In the genomic region with DNA sequence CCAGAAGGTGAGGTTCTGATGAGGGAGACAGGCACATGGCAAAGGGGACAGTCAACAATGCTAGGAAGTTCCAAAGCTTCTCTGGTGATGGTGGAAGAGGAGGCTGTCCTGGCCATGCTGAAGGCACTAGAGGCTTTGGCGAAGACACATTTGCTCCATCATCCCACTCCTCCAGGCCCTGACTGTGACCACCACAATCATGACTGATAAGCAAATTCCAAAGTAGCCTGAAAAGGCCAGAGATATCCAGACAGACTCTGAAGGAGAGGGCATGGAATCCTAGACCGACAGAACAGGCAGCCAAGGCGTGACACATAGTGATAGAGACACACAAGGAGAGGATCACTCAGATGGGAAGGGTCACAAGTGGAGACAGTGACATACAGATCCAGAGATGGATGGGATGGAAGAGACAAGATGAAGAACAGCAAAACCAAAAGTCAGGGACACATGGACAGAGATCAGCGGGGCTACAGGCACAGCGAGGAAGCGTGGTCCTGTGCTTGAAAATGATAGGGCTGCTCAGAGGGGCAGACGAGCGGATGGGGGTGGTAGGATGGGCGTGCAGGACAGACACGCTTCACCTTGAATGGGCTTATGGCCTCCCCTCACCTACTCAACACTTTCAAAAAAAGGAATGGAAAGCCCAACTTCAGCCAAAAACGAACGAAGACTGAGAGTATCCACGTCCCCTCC, we compare ENCODE assay signal across 9 cellular contexts. TPM values are rescaled to one million over a fixed set of nuclear protein-coding genes. Genes with fewer than 3 reads are reported as not detected.
DNase-seq lines count a peak whose midpoint lies in the region; ATAC-seq and TF ChIP-seq lines count a peak whose summit lies in the region.
"Had no signal": no experiment of that assay in that cellular context is flagged by ENCODE, and none has a peak within 500 bp of the region (broad histone marks: within the 10 kb centered on the region; RNA-seq: fewer than 3 reads in every experiment).

No MANE protein-coding gene starts in this region.

- H3K4me1 ChIP-seq in heart left ventricle, result peaks cover 0 to 28% (median 15%) of the 10 kb centered on the region in 12 donors
- peaks cover 40% of the 10 kb centered on the region for H3K4me1 ChIP-seq in mesodermal cell (ENCODE audit: control insufficient read depth, insufficient read depth, low read length, poor library complexity, severe bottlenecking)
- no peaks in the 10 kb centered on the region for H3K4me1 ChIP-seq in urinary bladder (ENCODE audit: insufficient read depth)

- TF ChIP-seq POLR2A in heart left ventricle (IDR thresholded peaks at IDR 0.05), result no peak

- H3K27me3 ChIP-seq in heart left ventricle, result no peaks in the 10 kb centered on the region
- H3K27me3 ChIP-seq in CD4-positive, alpha-beta T cell (ENCODE audit: control insufficient read depth, insufficient read depth, low read length), result peaks cover 18% of the 10 kb centered on the region

- intact Hi-C loops in heart left ventricle (cut with DNase I), result loop anchor here in 2 of 10 donors (10.0 kb wide), 2 partner anchors 225 to 245 kb away; a partner anchor contains a TSS
- intact Hi-C loops in Right ventricle myocardium superior (cut with DNase I), result no loop called here
- intact Hi-C loops in CD4-positive, alpha-beta T cell (cut with DNase I, micrococcal nuclease), result no loop called here

- H3K36me3 Mint-ChIP-seq in stimulated activated memory B cell treated with anti-CD40 and anti-IgM and Interleukin-4, amounts not matched to agents 10 μg/mL and 1 μg/mL and 100 μg/mL, for 72 hours, result no peaks in the 10 kb centered on the region
- no peaks in the 10 kb centered on the region for H3K36me3 Mint-ChIP-seq in CD4-positive, alpha-beta T cell (ENCODE audit: low read depth)

- peak overlapping the region; percentile 38 to 75 (median 64) for H3K4me3 ChIP-seq in heart left ventricle
- H3K4me3 ChIP-seq in mesodermal cell (ENCODE audit: extremely low read depth, insufficient read depth, low read length, poor library complexity, severe bottlenecking), result peak overlapping the region; percentile 87
- peak overlapping the region; percentile 50 for H3K4me3 ChIP-seq in urinary bladder (ENCODE audit: low read depth, low read length)

- CTCF ChIA-PET in CD4-positive, alpha-beta T cell (lab: Charles Lee), result interaction anchor here (1.1 to 2.5 kb wide), 3 partner anchors 9 to 11 kb away, joined by 4 to 11 read pairs (median 6); no protein-coding TSS in a partner anchor

- H3K27me3 Mint-ChIP-seq in stimulated activated memory B cell treated with anti-CD40 and anti-IgM and Interleukin-4, amounts not matched to agents 10 μg/mL and 1 μg/mL and 100 μg/mL, for 72 hours, result no peaks in the 10 kb centered on the region
- peaks cover 9% of the 10 kb centered on the region for H3K27me3 Mint-ChIP-seq in CD4-positive, alpha-beta T cell

- DNase-seq in heart left ventricle (no peak), Right ventricle myocardium superior (no peak), cerebellar cortex (ENCODE audit: low spot score) (peak; percentile 47)
- DNase-seq in CD4-positive, alpha-beta T cell, result no peak

- no peak overlapping the region for H3K27ac Mint-ChIP-seq in stimulated activated memory B cell treated with anti-CD40 and anti-IgM and Interleukin-4, amounts not matched to agents 10 μg/mL and 1 μg/mL and 100 μg/mL, for 72 hours
- no peak overlapping the region for H3K27ac Mint-ChIP-seq in CD4-positive, alpha-beta T cell

- H3K36me3 ChIP-seq in heart left ventricle (no peaks in the 10 kb centered on the region), mesodermal cell (ENCODE audit: control insufficient read depth, insufficient read depth, low read length) (peaks cover 3% of the 10 kb centered on the region), urinary bladder (ENCODE audit: insufficient read depth) (no peaks in the 10 kb centered on the region)

- 40 to 48% (median 44%) methylated on average over 13 of the region's 13 CpGs for WGBS in heart left ventricle, 4 donors
- WGBS in mesodermal cell (ENCODE audit: insufficient coverage in 2 of 2), 2 experiments, result 9 to 18% methylated on average over 8 to 9 of the region's 13 CpGs
- 34% methylated on average over 13 of the region's 13 CpGs for whole genome bisulfite sequencing in urinary bladder

- no peak overlapping the region for H3K4me3 Mint-ChIP-seq in stimulated activated memory B cell treated with anti-CD40 and anti-IgM and Interleukin-4, amounts not matched to agents 10 μg/mL and 1 μg/mL and 100 μg/mL, for 72 hours
- H3K4me3 Mint-ChIP-seq in CD4-positive, alpha-beta T cell, result no peak overlapping the region

- H3K9me3 Mint-ChIP-seq in stimulated activated memory B cell treated with anti-CD40 and anti-IgM and Interleukin-4, amounts not matched to agents 10 μg/mL and 1 μg/mL and 100 μg/mL, for 72 hours, result no peaks in the 10 kb centered on the region
- H3K9me3 Mint-ChIP-seq in CD4-positive, alpha-beta T cell, result no peaks in the 10 kb centered on the region

- TF ChIP-seq CTCF in heart left ventricle (IDR thresholded peaks at IDR 0.05), result no peak
- TF ChIP-seq CTCF in CD4-positive, alpha-beta T cell (IDR thresholded peaks at IDR 0.05), result no peak

- H3K4me1 Mint-ChIP-seq in stimulated activated memory B cell treated with anti-CD40 and anti-IgM and Interleukin-4, amounts not matched to agents 10 μg/mL and 1 μg/mL and 100 μg/mL, for 72 hours, result peaks cover 7% of the 10 kb centered on the region
- peaks cover 13% of the 10 kb centered on the region for H3K4me1 Mint-ChIP-seq in CD4-positive, alpha-beta T cell (ENCODE audit: low read depth)

- ATAC-seq in heart left ventricle (peak in 1 of 4 donors; percentile 1), Right ventricle myocardium superior (ENCODE audit: poor library complexity) (no peak), HG02840 (IDR thresholded peaks at IDR 0.05; ENCODE audit: low FRiP score, unreplicated experiment) (no peak)
- no peak for ATAC-seq in stimulated activated memory B cell treated with anti-CD40 and anti-IgM and Interleukin-4, amounts not matched to agents 10 μg/mL and 1 μg/mL and 100 μg/mL, for 72 hours
- no peak for ATAC-seq in CD4-positive, alpha-beta T cell (ENCODE audit: poor library complexity)

- no peaks in the 10 kb centered on the region for H3K9me3 ChIP-seq in heart left ventricle
- no peaks in the 10 kb centered on the region for H3K9me3 ChIP-seq in mesodermal cell (ENCODE audit: control insufficient read depth, low read length)
- H3K9me3 ChIP-seq in CD4-positive, alpha-beta T cell (ENCODE audit: control insufficient read depth, low read length), result no peaks in the 10 kb centered on the region

- H3K27ac ChIP-seq in heart left ventricle (peak overlapping the region in 3 of 12 donors; percentile 20 to 68 (median 23)), mesodermal cell (ENCODE audit: low read depth, low read length, severe bottlenecking) (peak overlapping the region; percentile 45), urinary bladder (ENCODE audit: low read depth) (no peak overlapping the region)
- no peak overlapping the region for H3K27ac ChIP-seq in CD4-positive, alpha-beta T cell (ENCODE audit: low read depth, low read length)
- H3K27ac ChIP-seq: epithelial cell of prostate had no signal

- POLR2A ChIA-PET in CD4-positive, alpha-beta T cell (lab: Charles Lee), result interaction anchor here (0.6 to 1.1 kb wide), 3 partner anchors 72 to 248 kb away, joined by 3 read pairs; a partner anchor contains a TSS

RNA-seq across cellular contexts. Expression of a gene that starts 1.3 kb away (rescaled TPM):
- total RNA-seq in heart left ventricle (1 to 10 TPM in 3 of 9 donors, under 1 TPM in 6; 0.47 to 2.3 (median 0.88) TPM), Right ventricle myocardium superior (0.97 TPM), urinary bladder (0.32 TPM)
- polyA plus RNA-seq in heart left ventricle (under 1 TPM; 0.24 to 0.88 TPM), urinary bladder (0.71 TPM)
- 3.4 TPM for polyA plus RNA-seq in mesodermal cell (2013, experiment 1 of 2)
- polyA plus RNA-seq in mesodermal cell (2013, experiment 2 of 2), result 4.7 TPM
- under 1 TPM; 0.19 to 0.22 TPM for total RNA-seq in CD4-positive, alpha-beta T cell

RNA-seq across cellular contexts. Expression of a gene that starts 5.8 kb away (rescaled TPM):
- total RNA-seq in heart left ventricle (10 to 100 TPM; 13.0 to 30.9 (median 18.9) TPM), Right ventricle myocardium superior (15.4 TPM), urinary bladder (7.1 TPM)
- polyA plus RNA-seq in heart left ventricle (10 to 100 TPM in 1 of 2 donors, 1 to 10 TPM in 1; 9.1 to 28.7 TPM), urinary bladder (25.3 TPM)
- polyA plus RNA-seq in mesodermal cell (2013, experiment 1 of 2), result 10.1 TPM
- polyA plus RNA-seq in mesodermal cell (2013, experiment 2 of 2), result 5.0 TPM
- total RNA-seq in CD4-positive, alpha-beta T cell, result 10 to 100 TPM; 13.0 to 13.4 TPM

RNA-seq across cellular contexts. Expression of a gene that starts 17.3 kb away (rescaled TPM):
- total RNA-seq in heart left ventricle (10 to 100 TPM in 5 of 9 donors, 1 to 10 TPM in 4; 7.2 to 33.8 (median 11.6) TPM), Right ventricle myocardium superior (10.7 TPM), urinary bladder (36.3 TPM)
- polyA plus RNA-seq in heart left ventricle (10 to 100 TPM in 1 of 2 donors, 1 to 10 TPM in 1; 8.8 to 16.6 TPM), urinary bladder (50.7 TPM)
- 76.3 TPM for polyA plus RNA-seq in mesodermal cell (2013, experiment 1 of 2)
- 71.0 TPM for polyA plus RNA-seq in mesodermal cell (2013, experiment 2 of 2)
- 100 to 1,000 TPM; 193 to 198 TPM for total RNA-seq in CD4-positive, alpha-beta T cell

RNA-seq across cellular contexts. Expression of a gene that starts 28.3 kb away (rescaled TPM):
- under 1 TPM in 8 of 9 donors, not detected in 1; 0.10 to 0.59 (median 0.26) TPM for total RNA-seq in heart left ventricle
- polyA plus RNA-seq in heart left ventricle, result under 1 TPM; 0.12 to 0.23 TPM
- 0.13 TPM for total RNA-seq in Right ventricle myocardium superior
- 11.4 TPM for polyA plus RNA-seq in mesodermal cell (2013, experiment 1 of 2)
- 6.2 TPM for polyA plus RNA-seq in mesodermal cell (2013, experiment 2 of 2)
- total RNA-seq in urinary bladder, result 2.7 TPM
- 2.5 TPM for polyA plus RNA-seq in urinary bladder
- total RNA-seq in CD4-positive, alpha-beta T cell, result not detected
